In genomic region chr4:181890031-181890430, GRCh38 we compare ENCODE assay signal across 3 cellular contexts.
"Had no signal": no experiment of that assay in that cellular context is flagged by ENCODE, and none has a peak within 500 bp of the region (broad histone marks: within the 10 kb centered on the region; RNA-seq: fewer than 3 reads in every experiment).

No MANE protein-coding gene starts in this region.

- ATAC-seq: GM12878 had no signal

- DNase-seq: GDM1, GF-D8 had no signal

- H3K4me3 ChIP-seq: GM12878 had no signal
